10 cellular contexts compared by ENCODE assay signal in the genomic region with DNA sequence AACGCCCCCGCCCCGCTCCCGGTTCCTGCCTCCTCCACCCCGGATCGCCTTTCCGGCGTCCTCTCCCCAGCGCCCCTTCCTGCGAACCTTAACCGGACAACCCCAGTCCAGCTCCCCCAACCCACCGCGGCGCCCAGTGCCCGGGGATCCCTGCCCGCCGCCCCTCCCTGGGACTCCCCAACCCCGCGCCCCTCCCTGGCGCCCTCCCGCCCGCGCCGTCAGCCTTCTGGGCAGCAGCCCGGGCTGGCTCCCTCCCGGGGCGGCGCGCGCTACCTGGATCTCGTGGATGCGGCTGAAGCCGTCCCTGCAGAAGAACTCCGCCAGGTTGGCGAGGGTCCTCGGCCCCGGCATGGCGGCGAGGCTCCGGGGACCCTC. TPM values are rescaled to one million over a fixed set of nuclear protein-coding genes. Genes with fewer than 3 reads are reported as not detected.
DNase-seq lines count a peak whose midpoint lies in the region; ATAC-seq and TF ChIP-seq lines count a peak whose summit lies in the region.
"Had no signal": no experiment of that assay in that cellular context is flagged by ENCODE, and none has a peak within 500 bp of the region (broad histone marks: within the 10 kb centered on the region; RNA-seq: fewer than 3 reads in every experiment).

No MANE protein-coding gene starts in this region.

- peak overlapping the region; percentile 12 for H3K4me3 Mint-ChIP-seq in activated CD4-positive, alpha-beta T cell treated with anti-CD3 and anti-CD28 coated beads for 36 hours

- no peaks in the 10 kb centered on the region for H3K36me3 ChIP-seq in thoracic aorta

- H3K27me3 ChIP-seq in thoracic aorta (replicated peaks; ENCODE audit: insufficient read depth) = no peaks in the 10 kb centered on the region

- no peak for TF ChIP-seq CTCF in astrocyte of the cerebellum (IDR thresholded peaks at IDR 0.05; ENCODE audit: low read depth, low read length, missing control alignments)
- TF ChIP-seq CTCF in thoracic aorta (IDR thresholded peaks at IDR 0.05) = no peak

- intact Hi-C loops in activated CD4-positive, alpha-beta T cell treated with anti-CD3 and anti-CD28 coated beads for 36 hours (cut with DNase I, micrococcal nuclease) = no loop called here
- intact Hi-C loops in left colon (cut with DNase I, micrococcal nuclease) = no loop called here

- H3K36me3 Mint-ChIP-seq in activated CD4-positive, alpha-beta T cell treated with anti-CD3 and anti-CD28 coated beads for 36 hours (ENCODE audit: low read depth) = no peaks in the 10 kb centered on the region

- peaks cover 2% of the 10 kb centered on the region for H3K9me3 Mint-ChIP-seq in activated CD4-positive, alpha-beta T cell treated with anti-CD3 and anti-CD28 coated beads for 36 hours (ENCODE audit: low read depth)

- POLR2A ChIA-PET in activated CD4-positive, alpha-beta T cell treated with anti-CD3 and anti-CD28 coated beads for 36 hours (lab: Charles Lee) = no interaction called here

- H3K27ac ChIP-seq in thoracic aorta = no peak overlapping the region

- in situ Hi-C loops in astrocyte of the cerebellum (cut with HindIII; ENCODE audit: low sequenced_read_pairs) = no loop called here

- H3K27ac Mint-ChIP-seq in activated CD4-positive, alpha-beta T cell treated with anti-CD3 and anti-CD28 coated beads for 36 hours = no peak overlapping the region

- peak; percentile 43 for ATAC-seq in activated CD4-positive, alpha-beta T cell treated with anti-CD3 and anti-CD28 coated beads for 36 hours
- ATAC-seq in left colon (peak; percentile 48), thoracic aorta (ENCODE audit: insufficient number of reproducible peaks, low FRiP score, low read depth) (no peak), GM19328 (IDR thresholded peaks at IDR 0.05; ENCODE audit: unreplicated experiment) (no peak), HG03521 (IDR thresholded peaks at IDR 0.05; ENCODE audit: unreplicated experiment) (no peak), GM18502 (IDR thresholded peaks at IDR 0.05; ENCODE audit: poor library complexity, unreplicated experiment) (no peak)

- peaks cover 11 to 21% of the 10 kb centered on the region in 2 donors for H3K4me1 ChIP-seq in thoracic aorta (ENCODE audit: control insufficient read depth in 1 of 2, low read depth in 2 of 2)

- CTCF ChIA-PET in activated CD4-positive, alpha-beta T cell treated with anti-CD3 and anti-CD28 coated beads for 36 hours (lab: Charles Lee) = interaction anchor here (0.9 kb wide), 1 partner anchor 22 kb away, joined by 3 read pairs; no protein-coding TSS in a partner anchor

- peaks cover 49% of the 10 kb centered on the region for H3K27me3 Mint-ChIP-seq in activated CD4-positive, alpha-beta T cell treated with anti-CD3 and anti-CD28 coated beads for 36 hours

- H3K4me3 ChIP-seq in astrocyte of the cerebellum (ENCODE audit: low read depth, low read length) (peak overlapping the region; percentile 69), thoracic aorta (peak overlapping the region; percentile 73)

- peaks cover 13% of the 10 kb centered on the region for H3K4me1 Mint-ChIP-seq in activated CD4-positive, alpha-beta T cell treated with anti-CD3 and anti-CD28 coated beads for 36 hours

- DNase-seq in activated CD4-positive, alpha-beta T cell treated with anti-CD3 and anti-CD28 coated beads for 36 hours = peak; percentile 33
- no peak for DNase-seq in activated CD4-positive, alpha-beta T cell treated with anti-CD3 and anti-CD28 coated beads, Interleukin-2, amount 50 U/mL, for 48 hours
- no peak for DNase-seq in astrocyte of the cerebellum (ENCODE audit: low read depth)
- peak in 1 of 2 donors; percentile 21 for DNase-seq in left colon
- DNase-seq in thoracic aorta (ENCODE audit: low spot score) = no peak
- DNase-seq: stimulated activated naive CD4-positive, alpha-beta T cell treated with Interleukin-2 at 50 U/mL for 16 hours had no signal

- H3K9me3 ChIP-seq in thoracic aorta = no peaks in the 10 kb centered on the region

RNA-seq across cellular contexts. Expression of gene CYP27C1, which starts 0.4 kb away (rescaled TPM):
- total RNA-seq in activated CD4-positive, alpha-beta T cell treated with anti-CD3 and anti-CD28 coated beads for 36 hours = not detected
- under 1 TPM; 0.12 to 0.34 TPM for total RNA-seq in left colon
- total RNA-seq in thoracic aorta = under 1 TPM in 1 of 2 donors, not detected in 1; 0.35 TPM
- total RNA-seq: NCI-H460 had no signal

Comparison
In these comparisons a context has a peak if more than half of its experiments do, and no peak if none do; other contexts are left out.
1. ATAC-seq: peak in activated CD4-positive, alpha-beta T cell treated with anti-CD3 and anti-CD28 coated beads for 36 hours (single experiment) and left colon (single experiment); none in thoracic aorta (single experiment), GM19328 (single experiment), HG03521 (single experiment) and GM18502 (single experiment).